In genomic region chr4:176066757-176067156, GRCh38 we compare ENCODE assay signal across 2 cellular contexts.
TF ChIP-seq lines count a peak whose summit lies in the region.

No MANE protein-coding gene starts in this region.

TF ChIP-seq in A549, 52 proteins besides CTCF, POLR2A, EP300 and RAD21:
- no peak for TF ChIP-seq SREBF2 (IDR thresholded peaks at IDR 0.05)
- no peak for TF ChIP-seq ZFP36 (IDR thresholded peaks at IDR 0.05; ENCODE audit: borderline replicate concordance, partially characterized antibody)
- TF ChIP-seq GATA3 (IDR thresholded peaks at IDR 0.05; ENCODE audit: borderline replicate concordance), result no peak
- TF ChIP-seq REST (IDR thresholded peaks at IDR 0.05), result no peak
- TF ChIP-seq USF2 (IDR thresholded peaks at IDR 0.05), result no peak
- TF ChIP-seq HDAC2 (IDR thresholded peaks at IDR 0.05), result no peak

TF ChIP-seq in GM23338, 12 proteins besides CTCF, POLR2A, EP300 and RAD21 (continued from another document):
- TF ChIP-seq JUNB (IDR thresholded peaks at IDR 0.05; ENCODE audit: unreplicated experiment) (no peak), STAT1 (IDR thresholded peaks at IDR 0.05; ENCODE audit: unreplicated experiment) (no peak), NANOG (IDR thresholded peaks at IDR 0.05; ENCODE audit: borderline replicate concordance) (no peak), EZH2 (IDR thresholded peaks at IDR 0.05; ENCODE audit: low read depth, unreplicated experiment) (no peak)
TF ChIP-seq in GM23338: peak in this region for 0.
